Comparison of ENCODE assay signal across 28 cellular contexts in genomic region chr13:46213242-46213641, GRCh38. TPM values are rescaled to one million over a fixed set of nuclear protein-coding genes. Genes with fewer than 3 reads are reported as not detected.
DNase-seq lines count a peak whose midpoint lies in the region; ATAC-seq, FAIRE-seq and TF ChIP-seq lines count a peak whose summit lies in the region.
"Had no signal": no experiment of that assay in that cellular context is flagged by ENCODE, and none has a peak within 500 bp of the region (broad histone marks: within the 10 kb centered on the region; RNA-seq: fewer than 3 reads in every experiment).

No MANE protein-coding gene starts in this region.

- CTCF ChIA-PET in activated CD4-positive, alpha-beta T cell treated with anti-CD3 and anti-CD28 coated beads, Interleukin-2, amount 10 ng/mL, durations not matched to agents 7 days and 5 days (lab: Charles Lee) = interaction anchor here (0.7 kb wide), 1 partner anchor 41 kb away, joined by 3 read pairs; no protein-coding TSS in a partner anchor
- CTCF ChIA-PET in K562 (lab: Yijun Ruan, JAX; ENCODE audit: low intra/inter-chr PET ratio) = no interaction called here

- no peak overlapping the region for H3K4me2 ChIP-seq in K562 (ENCODE audit: insufficient read depth, low read length)
- H3K4me2 ChIP-seq: A549, PC-9 had no signal

- DNase-seq in activated CD4-positive, alpha-beta T cell treated with anti-CD3 and anti-CD28 coated beads, Interleukin-2, amount 10 ng/mL, durations not matched to agents 7 days and 5 days = no peak
- DNase-seq in activated CD4-positive, alpha-beta T cell treated with anti-CD3 and anti-CD28 coated beads, Interleukin-2, amount 50 U/mL, for 1 hour = no peak
- DNase-seq in GM12892 (ENCODE audit: insufficient read length) (no peak), K562 (ENCODE audit: extremely low read depth in 1 of 4, low spot score in 3 of 4) (no peak), progenitor cell of endocrine pancreas (ENCODE audit: low spot score, unreplicated experiment) (no peak), HK-2 (ENCODE audit: unreplicated experiment) (no peak), spleen (no peak)
- DNase-seq in stimulated activated CD4-positive, alpha-beta T cell treated with anti-CD3 and anti-CD28 coated beads, Interleukin-1b, Interleukin-23, amount 100 ng/mL, for 48 hours = no peak
- DNase-seq: Caco-2, EL, glutamatergic neuron, MG63, NCI-H1417 treated with DMSO at 0.1 percent for 48 hours, NCI-H2081 treated with DMSO at 0.1 percent for 48 hours, NCI-H345, PC-9, Right ventricle myocardium superior, T1000 had no signal

- no peaks in the 10 kb centered on the region for H3K79me2 ChIP-seq in K562 (ENCODE audit: control insufficient read depth, insufficient read depth, low read length)

- H3K4me1 Mint-ChIP-seq in activated CD4-positive, alpha-beta T cell treated with anti-CD3 and anti-CD28 coated beads, Interleukin-2, amount 10 ng/mL, durations not matched to agents 7 days and 5 days = peaks cover 36% of the 10 kb centered on the region
- H3K4me1 Mint-ChIP-seq in progenitor cell of endocrine pancreas (ENCODE audit: low read depth) = peaks cover 21% of the 10 kb centered on the region

- no peak for TF ChIP-seq POLR2A in GM12892 (IDR thresholded peaks at IDR 0.05; ENCODE audit: low read depth, low read length)
- no peak for TF ChIP-seq POLR2A in K562 (conservative IDR thresholded peaks at IDR 0.05)
- TF ChIP-seq POLR2A in spleen (IDR thresholded peaks at IDR 0.05) = no peak

- peaks cover 17% of the 10 kb centered on the region for H3K9me3 Mint-ChIP-seq in activated CD4-positive, alpha-beta T cell treated with anti-CD3 and anti-CD28 coated beads, Interleukin-2, amount 10 ng/mL, durations not matched to agents 7 days and 5 days
- peaks cover 20% of the 10 kb centered on the region for H3K9me3 Mint-ChIP-seq in progenitor cell of endocrine pancreas (ENCODE audit: low read depth)
- H3K9me3 Mint-ChIP-seq: WTC11 had no signal

- H3K9ac ChIP-seq in K562 (ENCODE audit: insufficient read depth in 1 of 2, low read depth in 2 of 2, low read length in 2 of 2) = no peak overlapping the region

- intact Hi-C loops in K562 (cut with micrococcal nuclease) (no loop called here), spleen (cut with DNase I; ENCODE audit: low total_unique reads) (no loop called here)

- no peak overlapping the region for H3K27ac Mint-ChIP-seq in activated CD4-positive, alpha-beta T cell treated with anti-CD3 and anti-CD28 coated beads, Interleukin-2, amount 10 ng/mL, durations not matched to agents 7 days and 5 days
- H3K27ac Mint-ChIP-seq in progenitor cell of endocrine pancreas = peak overlapping the region; percentile 38
- H3K27ac Mint-ChIP-seq: activated naive CD8-positive, alpha-beta T cell; B cell; WTC11 had no signal

- H3K27me3 Mint-ChIP-seq in activated CD4-positive, alpha-beta T cell treated with anti-CD3 and anti-CD28 coated beads, Interleukin-2, amount 10 ng/mL, durations not matched to agents 7 days and 5 days = peaks cover 4% of the 10 kb centered on the region
- H3K27me3 Mint-ChIP-seq in progenitor cell of endocrine pancreas = no peaks in the 10 kb centered on the region
- H3K27me3 Mint-ChIP-seq: activated naive CD8-positive, alpha-beta T cell had no signal

- TF ChIP-seq CTCF in K562 (IDR thresholded peaks at IDR 0.05 in 2 of 3, conservative IDR thresholded peaks at IDR 0.05 in 1 of 3; ENCODE audit: insufficient read depth in 2 of 3, low read depth in 1 of 3, low read length in 3 of 3) (no peak), progenitor cell of endocrine pancreas (IDR thresholded peaks at IDR 0.05; ENCODE audit: unreplicated experiment) (no peak), spleen (IDR thresholded peaks at IDR 0.05 in 8 of 11, conservative IDR thresholded peaks at IDR 0.05 in 3 of 11) (no peak)

- H3K36me3 ChIP-seq in K562 (ENCODE audit: control insufficient read depth, insufficient read depth, low read length) (no peaks in the 10 kb centered on the region), spleen (no peaks in the 10 kb centered on the region)
- H3K36me3 ChIP-seq: MG63, neutrophil had no signal

- H3K27ac ChIP-seq in K562 (ENCODE audit: extremely low read depth, low read depth, low read length) = no peak overlapping the region
- H3K27ac ChIP-seq in spleen = no peak overlapping the region
- H3K27ac ChIP-seq: A549, neutrophil, PC-9 had no signal

- H3K27me3 ChIP-seq in K562 (ENCODE audit: control insufficient read depth in 2 of 2, insufficient read depth in 2 of 2, low read length in 2 of 2) (no peaks in the 10 kb centered on the region), spleen (replicated peaks in 1 of 7) (peaks cover 0 to 28% (median 0%) of the 10 kb centered on the region in 7 donors)
- H3K27me3 ChIP-seq: MG63, neutrophil had no signal

- TF ChIP-seq RAD21 in K562 (CRISPR knock-in tag; conservative IDR thresholded peaks at IDR 0.05 in 1 of 2, IDR thresholded peaks at IDR 0.05 in 1 of 2) = no peak

- POLR2A ChIA-PET in activated CD4-positive, alpha-beta T cell treated with anti-CD3 and anti-CD28 coated beads, Interleukin-2, amount 10 ng/mL, durations not matched to agents 7 days and 5 days (lab: Charles Lee) = interaction anchor here (0.6 kb wide), 1 partner anchor 75 kb away, joined by 3 read pairs; no protein-coding TSS in a partner anchor
- POLR2A ChIA-PET in K562 (lab: Yijun Ruan, JAX) = no interaction called here

- in situ Hi-C loops in K562 (cut with MboI) = no loop called here

- no peaks in the 10 kb centered on the region for H4K20me1 ChIP-seq in K562 (replicated peaks; ENCODE audit: control insufficient read depth, insufficient read depth, low read length)

- peak overlapping the region; percentile 10 for H3K4me3 Mint-ChIP-seq in activated CD4-positive, alpha-beta T cell treated with anti-CD3 and anti-CD28 coated beads, Interleukin-2, amount 10 ng/mL, durations not matched to agents 7 days and 5 days
- no peak overlapping the region for H3K4me3 Mint-ChIP-seq in progenitor cell of endocrine pancreas (ENCODE audit: low read depth)
- H3K4me3 Mint-ChIP-seq: activated naive CD8-positive, alpha-beta T cell; B cell; WTC11 had no signal

- H3K4me3 ChIP-seq in K562 (no peak overlapping the region), spleen (no peak overlapping the region)
- H3K4me3 ChIP-seq: A549, MG63, PC-9 had no signal

- no peaks in the 10 kb centered on the region for H3K9me1 ChIP-seq in K562 (ENCODE audit: control insufficient read depth, insufficient read depth, low read length)

- ATAC-seq in K562 = no peak
- ATAC-seq: A549, HCT116, WTC11 had no signal

- peaks cover 5 to 6% of the 10 kb centered on the region in 2 experiments; a peak in 3 of 5 replicates for H3K4me1 ChIP-seq in K562 (replicated peaks in 1 of 2; ENCODE audit: control insufficient read depth in 2 of 2, insufficient read depth in 2 of 2, low read length in 2 of 2)
- H3K4me1 ChIP-seq in spleen = peaks cover 4 to 37% (median 21%) of the 10 kb centered on the region in 6 donors
- H3K4me1 ChIP-seq: Caco-2 had no signal

- peaks cover 16% of the 10 kb centered on the region for H3K36me3 Mint-ChIP-seq in activated CD4-positive, alpha-beta T cell treated with anti-CD3 and anti-CD28 coated beads, Interleukin-2, amount 10 ng/mL, durations not matched to agents 7 days and 5 days (ENCODE audit: low read depth)
- H3K36me3 Mint-ChIP-seq in progenitor cell of endocrine pancreas (ENCODE audit: insufficient read depth) = peaks cover 3% of the 10 kb centered on the region
- H3K36me3 Mint-ChIP-seq: activated naive CD8-positive, alpha-beta T cell; WTC11 had no signal

- 38% methylated on average over 3 of the region's 3 CpGs for whole genome bisulfite sequencing in K562 (ENCODE audit: insufficient coverage, low coverage, missing lambda C conversion rate)
- WGBS in spleen, 5 donors = 83 to 92% (median 89%) methylated on average over 3 of the region's 3 CpGs

- peak overlapping the region; percentile 27 for H2AFZ ChIP-seq in K562 (ENCODE audit: low read depth, low read length)
- H2AFZ ChIP-seq: PC-9 had no signal

- BruUV-seq in K562 (replicated peaks; lab: Mats Ljungman, UMichigan) = no TSS peak

- TF ChIP-seq EP300 in K562 (IDR thresholded peaks at IDR 0.05; ENCODE audit: low read length) = no peak

- H3K9me3 ChIP-seq in K562 (replicated peaks; ENCODE audit: control insufficient read depth, insufficient read depth, low read depth, low read length) (no peaks in the 10 kb centered on the region), spleen (peaks cover 0 to 17% (median 0%) of the 10 kb centered on the region in 8 donors)
- H3K9me3 ChIP-seq: A549, MG63, neutrophil had no signal

- FAIRE-seq in GM12892 (lab: Jason Lieb, UNC) (peak; percentile 79), K562 (lab: Jason Lieb, UNC) (no peak)
- FAIRE-seq: A549, endothelial cell of umbilical vein had no signal

RNA-seq across cellular contexts. Expression of gene LRRC63, which starts 1.5 kb away (rescaled TPM):
- 1 to 10 TPM; 1.0 to 1.5 TPM for total RNA-seq in activated CD4-positive, alpha-beta T cell treated with anti-CD3 and anti-CD28 coated beads, Interleukin-2, amount 10 ng/mL, durations not matched to agents 7 days and 5 days
- polyA plus RNA-seq in GM12892 (2012; ENCODE audit: missing spikeins) = 0.68 TPM
- 0.28 TPM in 1 of 2 replicates, not detected in the other for total RNA-seq in K562 (2011; cell fraction: chromatin; rRNA removed; ENCODE audit: low replicate concordance)
- not detected in 2 replicates for total RNA-seq in K562 (2011; cell fraction: nucleolus; rRNA removed)
- total RNA-seq in K562 (2011; cell fraction: nucleoplasm; rRNA removed) = not detected in 2 replicates
- total RNA-seq in K562 (2014; rRNA removed) = 0.08 TPM in 1 of 2 replicates, not detected in the other
- 0.22 and 0.29 TPM in 2 replicates for total RNA-seq in K562 (2014; rRNA removed; fragmentation: Illumina TruSeq; extraction: Trizol)
- total RNA-seq in K562 (2015; rRNA removed; fragmentation: Illumina TruSeq; extraction: Trizol) = 0.11 and 0.22 TPM in 2 replicates
- 0.16 and 0.18 TPM in 2 replicates for total RNA-seq in K562 (2021)
- polyA plus RNA-seq in K562 (2011; rRNA removed) = 0.05 and 0.07 TPM in 2 replicates
- polyA plus RNA-seq in K562 (2011; cell fraction: cytosol; rRNA removed) = not detected in 2 replicates
- polyA plus RNA-seq in K562 (2011; cell fraction: nucleus; rRNA removed) = 0.14 and 0.17 TPM in 2 replicates
- 0.21 and 0.44 TPM in 2 replicates for polyA plus RNA-seq in K562 (2012)
- 0.18 and 0.25 TPM in 2 replicates for polyA plus RNA-seq in K562 (2014; fragmentation: Illumina TruSeq; extraction: Trizol)
- under 1 TPM; 0.21 to 0.25 TPM for polyA plus RNA-seq in K562 (2014; fragmentation: Nextera tagmentation; extraction: Ambion mirVana)
- 0.19 and 0.41 TPM in 2 replicates for polyA plus RNA-seq in K562 (2014; rRNA removed)
- 0.09 TPM in 1 of 2 replicates, not detected in the other for polyA minus RNA-seq in K562 (2011; rRNA and poly(A)+ RNA removed)
- polyA minus RNA-seq in K562 (2011; cell fraction: cytosol; rRNA and poly(A)+ RNA removed) = not detected in 2 replicates
- polyA minus RNA-seq in K562 (2011; cell fraction: nucleus; rRNA and poly(A)+ RNA removed) = 0.13 and 0.22 TPM in 2 replicates
- total RNA-seq in progenitor cell of endocrine pancreas = 0.24 and 0.42 TPM in 2 replicates
- 1 to 10 TPM in 1 of 7 donors, under 1 TPM in 6; 0.32 to 1.3 (median 0.69) TPM for total RNA-seq in spleen
- polyA plus RNA-seq in spleen = under 1 TPM; 0.04 to 0.11 (median 0.10) TPM
- total RNA-seq: Caco-2, endothelial cell of umbilical vein, PC-9, pulmonary artery endothelial cell, Right ventricle myocardium superior, WTC11 had no signal
- polyA plus RNA-seq: IgD-negative memory B cell had no signal

RNA-seq across cellular contexts. Expression of gene LCP1, which starts 31.3 kb away (rescaled TPM):
- 1,000 to 10,000 TPM; 1,260 to 1,323 TPM for total RNA-seq in activated CD4-positive, alpha-beta T cell treated with anti-CD3 and anti-CD28 coated beads, Interleukin-2, amount 10 ng/mL, durations not matched to agents 7 days and 5 days
- 1,187 TPM for polyA plus RNA-seq in GM12892 (2012; ENCODE audit: missing spikeins)
- 33.3 and 88.1 TPM in 2 replicates for total RNA-seq in K562 (2011; cell fraction: chromatin; rRNA removed; ENCODE audit: low replicate concordance)
- total RNA-seq in K562 (2011; cell fraction: nucleolus; rRNA removed) = 20.0 and 28.2 TPM in 2 replicates
- 41.3 and 46.6 TPM in 2 replicates for total RNA-seq in K562 (2011; cell fraction: nucleoplasm; rRNA removed)
- total RNA-seq in K562 (2014; rRNA removed) (120 and 126 TPM in 2 replicates), K562 (2014; rRNA removed; fragmentation: Illumina TruSeq; extraction: Trizol) (179 and 208 TPM in 2 replicates), K562 (2015; rRNA removed; fragmentation: Illumina TruSeq; extraction: Trizol) (212 and 222 TPM in 2 replicates), K562 (2021) (157 and 163 TPM in 2 replicates), progenitor cell of endocrine pancreas (8.3 and 17.0 TPM in 2 replicates), spleen (100 to 1,000 TPM; 488 to 968 (median 620) TPM)
- polyA plus RNA-seq in K562 (2011; rRNA removed) (148 and 250 TPM in 2 replicates), K562 (2014; fragmentation: Illumina TruSeq; extraction: Trizol) (213 and 230 TPM in 2 replicates), K562 (2014; fragmentation: Nextera tagmentation; extraction: Ambion mirVana) (100 to 1,000 TPM in 1 of 2 experiments, 10 to 100 TPM in 1; 83.0 to 255 TPM), K562 (2014; rRNA removed) (124 and 135 TPM in 2 replicates), spleen (100 to 1,000 TPM; 155 to 226 (median 206) TPM)
- 50.2 and 172 TPM in 2 replicates for polyA plus RNA-seq in K562 (2011; cell fraction: cytosol; rRNA removed)
- polyA plus RNA-seq in K562 (2011; cell fraction: nucleus; rRNA removed) = 26.8 and 103 TPM in 2 replicates
- polyA plus RNA-seq in K562 (2012) = 184 and 318 TPM in 2 replicates
- polyA minus RNA-seq in K562 (2011; rRNA and poly(A)+ RNA removed) = 173 and 458 TPM in 2 replicates
- polyA minus RNA-seq in K562 (2011; cell fraction: cytosol; rRNA and poly(A)+ RNA removed) = 64.8 and 140 TPM in 2 replicates
- 16.2 and 85.0 TPM in 2 replicates for polyA minus RNA-seq in K562 (2011; cell fraction: nucleus; rRNA and poly(A)+ RNA removed)
- total RNA-seq: lung microvascular endothelial cell had no signal
